ENCODE assay signal across 8 cellular contexts in the genomic region with DNA sequence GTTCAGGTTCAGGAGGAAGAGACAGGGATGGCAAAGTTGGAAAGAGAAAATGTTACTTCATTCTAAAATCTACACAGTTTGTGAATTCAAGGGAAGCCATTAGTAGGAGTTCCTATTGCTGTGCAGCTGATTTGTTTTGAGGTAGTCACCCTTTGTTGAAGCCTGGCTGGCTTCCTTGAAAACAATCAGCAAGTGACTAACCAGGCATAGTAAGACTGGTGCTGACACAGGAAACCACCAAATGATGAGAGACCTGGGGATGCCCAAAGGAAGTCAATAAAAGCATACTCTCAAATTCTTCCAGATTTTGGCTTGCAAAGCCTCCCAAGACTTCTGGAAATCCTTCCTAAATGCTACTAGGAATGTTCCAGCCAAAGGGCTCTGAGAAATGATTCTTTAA. TPM values are rescaled to one million over a fixed set of nuclear protein-coding genes. Genes with fewer than 3 reads are reported as not detected.
DNase-seq lines count a peak whose midpoint lies in the region; ATAC-seq and TF ChIP-seq lines count a peak whose summit lies in the region.

No MANE protein-coding gene starts in this region.

- H3K27ac Mint-ChIP-seq in activated naive CD8-positive, alpha-beta T cell treated with anti-CD3 and anti-CD28 coated beads, Interleukin-2, amount 10 ng/mL, durations not matched to agents 7 days and 5 days: peak overlapping the region; percentile 72

- intact Hi-C loops in spleen (cut with DNase I; ENCODE audit: low total_unique reads): no loop called here

- H3K9ac ChIP-seq in MM.1S (ENCODE audit: low read length): no peak overlapping the region

- H2AFZ ChIP-seq in MM.1S (ENCODE audit: low read length): peak overlapping the region; percentile 36

- H3K4me3 ChIP-seq in MM.1S (ENCODE audit: low read length) (no peak overlapping the region), spleen (no peak overlapping the region)

- H3K9me3 ChIP-seq in MM.1S (replicated peaks; ENCODE audit: insufficient read depth, low read length) (no peaks in the 10 kb centered on the region), spleen (peaks cover 0 to 6% (median 3%) of the 10 kb centered on the region in 8 donors)

- H3K27ac ChIP-seq in MM.1S (ENCODE audit: low read length): no peak overlapping the region
- peak overlapping the region in 7 of 8 donors; percentile 3 to 82 (median 61) for H3K27ac ChIP-seq in spleen

- peak overlapping the region; percentile 4; the same call in 1 of the 2 replicates for H3K4me2 ChIP-seq in MM.1S (ENCODE audit: low read depth, low read length)

- POLR2A ChIA-PET in activated naive CD8-positive, alpha-beta T cell treated with anti-CD3 and anti-CD28 coated beads, Interleukin-2, amount 10 ng/mL, durations not matched to agents 7 days and 5 days (lab: Charles Lee): interaction anchor here (2.3 to 3.4 kb wide), 3 partner anchors 10 to 101 kb away, joined by 12 to 22 read pairs (median 14); a partner anchor contains a TSS

- ATAC-seq in GM21786 (IDR thresholded peaks at IDR 0.05; ENCODE audit: unreplicated experiment): peak; percentile 96
- peak; percentile 97 for ATAC-seq in activated naive CD8-positive, alpha-beta T cell treated with anti-CD3 and anti-CD28 coated beads, Interleukin-2, amount 10 ng/mL, durations not matched to agents 7 days and 5 days (ENCODE audit: low read depth)

- no peaks in the 10 kb centered on the region for H3K79me2 ChIP-seq in MM.1S (ENCODE audit: low read length)

- DNase-seq in GM04503 (ENCODE audit: low read depth) (peak; percentile 78), MM.1S (peak; percentile 58), spleen (no peak), NCI-H446 treated with DMSO at 0.1 percent for 48 hours (lab: John Stamatoyannopoulos, UW) (no peak), NCI-H187 treated with DMSO at 0.1 percent for 48 hours (lab: John Stamatoyannopoulos, UW) (no peak), medulla oblongata (ENCODE audit: extremely low spot score) (no peak)
- no peak for DNase-seq in activated naive CD8-positive, alpha-beta T cell treated with anti-CD3 and anti-CD28 coated beads, Interleukin-2, amount 10 ng/mL, durations not matched to agents 7 days and 5 days

- peaks cover 10% of the 10 kb centered on the region for H3K36me3 Mint-ChIP-seq in activated naive CD8-positive, alpha-beta T cell treated with anti-CD3 and anti-CD28 coated beads, Interleukin-2, amount 10 ng/mL, durations not matched to agents 7 days and 5 days

- no peaks in the 10 kb centered on the region for H4K20me1 ChIP-seq in MM.1S (ENCODE audit: insufficient read depth, low read length)

- H3F3A ChIP-seq in MM.1S (ENCODE audit: insufficient read depth, low read length): peaks cover 10% of the 10 kb centered on the region; the same call in 1 of the 2 replicates

- H3K4me1 ChIP-seq in MM.1S (ENCODE audit: low read length) (peaks cover 25% of the 10 kb centered on the region), spleen (peaks cover 7 to 36% (median 24%) of the 10 kb centered on the region in 6 donors)

- H3K27me3 ChIP-seq in MM.1S (replicated peaks; ENCODE audit: insufficient read depth, low read length): no peaks in the 10 kb centered on the region
- no peaks in the 10 kb centered on the region for H3K27me3 ChIP-seq in spleen (replicated peaks in 1 of 7)

- H3K36me3 ChIP-seq in MM.1S (replicated peaks; ENCODE audit: insufficient read depth, low read length) (no peaks in the 10 kb centered on the region), spleen (no peaks in the 10 kb centered on the region)

- no peak for TF ChIP-seq POLR2A in spleen (IDR thresholded peaks at IDR 0.05)

- no peaks in the 10 kb centered on the region for H3K9me2 ChIP-seq in MM.1S (replicated peaks; ENCODE audit: insufficient read depth, low read length)

- H3K4me1 Mint-ChIP-seq in activated naive CD8-positive, alpha-beta T cell treated with anti-CD3 and anti-CD28 coated beads, Interleukin-2, amount 10 ng/mL, durations not matched to agents 7 days and 5 days: peaks cover 37% of the 10 kb centered on the region

- no peak for TF ChIP-seq CTCF in MM.1S (IDR thresholded peaks at IDR 0.05; ENCODE audit: low read length)
- no peak for TF ChIP-seq CTCF in spleen (IDR thresholded peaks at IDR 0.05 in 8 of 11, conservative IDR thresholded peaks at IDR 0.05 in 3 of 11)

- H3K27me3 Mint-ChIP-seq in activated naive CD8-positive, alpha-beta T cell treated with anti-CD3 and anti-CD28 coated beads, Interleukin-2, amount 10 ng/mL, durations not matched to agents 7 days and 5 days: no peaks in the 10 kb centered on the region

- H3K4me3 Mint-ChIP-seq in activated naive CD8-positive, alpha-beta T cell treated with anti-CD3 and anti-CD28 coated beads, Interleukin-2, amount 10 ng/mL, durations not matched to agents 7 days and 5 days: peak overlapping the region; percentile 38

- peaks cover 4% of the 10 kb centered on the region for H3K9me3 Mint-ChIP-seq in activated naive CD8-positive, alpha-beta T cell treated with anti-CD3 and anti-CD28 coated beads, Interleukin-2, amount 10 ng/mL, durations not matched to agents 7 days and 5 days

RNA-seq across cellular contexts. Expression of a gene that starts 23.9 kb away (rescaled TPM):
- total RNA-seq in activated naive CD8-positive, alpha-beta T cell treated with anti-CD3 and anti-CD28 coated beads, Interleukin-2, amount 10 ng/mL, durations not matched to agents 7 days and 5 days: 1 to 10 TPM; 8.2 to 9.5 TPM
- 1 to 10 TPM; 2.7 to 5.1 (median 3.4) TPM for total RNA-seq in spleen
- polyA plus RNA-seq in spleen: 1 to 10 TPM in 2 of 3 donors, under 1 TPM in 1; 0.99 to 1.9 (median 1.2) TPM

Comparison
In these comparisons a context has a peak if more than half of its experiments do, and no peak if none do; other contexts are left out.
1. DNase-seq: peak in GM04503 (single experiment) and MM.1S (single experiment); none in activated naive CD8-positive, alpha-beta T cell treated with anti-CD3 and anti-CD28 coated beads, Interleukin-2, amount 10 ng/mL, durations not matched to agents 7 days and 5 days (single experiment), spleen (single experiment), NCI-H446 treated with DMSO at 0.1 percent for 48 hours (single experiment), NCI-H187 treated with DMSO at 0.1 percent for 48 hours (single experiment) and medulla oblongata (single experiment).